ENCODE assay signal across 16 cellular contexts in genomic region chr5:134784946-134785620, GRCh38. TPM values are rescaled to one million over a fixed set of nuclear protein-coding genes. Genes with fewer than 3 reads are reported as not detected.
DNase-seq lines count a peak whose midpoint lies in the region; ATAC-seq, FAIRE-seq and TF ChIP-seq lines count a peak whose summit lies in the region.
"Had no signal": no experiment of that assay in that cellular context is flagged by ENCODE, and none has a peak within 500 bp of the region (broad histone marks: within the 10 kb centered on the region; RNA-seq: fewer than 3 reads in every experiment).

No MANE protein-coding gene starts in this region.

- no peaks in the 10 kb centered on the region for H3K23me2 ChIP-seq in H1 (ENCODE audit: low read depth, low read length)

- no peak for ATAC-seq in HG02885 (IDR thresholded peaks at IDR 0.05; ENCODE audit: poor library complexity, unreplicated experiment)
- ATAC-seq: esophagus mucosa had no signal

- no peak overlapping the region for H2BK5ac ChIP-seq in H1 (ENCODE audit: low read depth, low read length)

- 95% methylated on average over 3 of the region's 3 CpGs; no CpG with 5 or more reads in 1 of the 2 experiments for WGBS in H1 (ENCODE audit: extremely low coverage in 1 of 2, insufficient coverage in 1 of 2, insufficient read length in 1 of 2, insufficient replicate concordance in 2 of 2, low coverage in 1 of 2, low lambda C conversion rate in 2 of 2, missing lambda C conversion rate in 1 of 2), 2 experiments

- TF ChIP-seq RAD21 in H1 (IDR thresholded peaks at IDR 0.05 in 1 of 2, conservative IDR thresholded peaks at IDR 0.05 in 1 of 2; ENCODE audit: low read depth in 2 of 2, low read length in 2 of 2) = no peak

- H2BK15ac ChIP-seq in H1 (ENCODE audit: low read length) = no peak overlapping the region

- DNase-seq in GM04504 (ENCODE audit: low read depth) = peak; percentile 37
- peak; percentile 76 for DNase-seq in M059J (ENCODE audit: low read depth)
- peak; percentile 3 to 5 for DNase-seq in H1 (ENCODE audit: low read depth in 1 of 2, low spot score in 2 of 2)
- DNase-seq in myocyte (ENCODE audit: low read depth) = peak; percentile 17
- DNase-seq in RPMI8226 = no peak
- DNase-seq in COR-L47 (lab: John Stamatoyannopoulos, UW) = no peak
- DNase-seq: activated CD4-positive, alpha-beta T cell treated with anti-CD3 and anti-CD28 coated beads, Interleukin-2, amount 50 U/mL, for 48 hours; activated gamma-delta T cell treated with Interleukin-2 at 50 U/mL for 16 hours; cerebellar nuclear complex; NCI-H1436 treated with DMSO at 0.1 percent for 48 hours; NCI-H524; ovary; Peyer's patch had no signal

- FAIRE-seq in H1 (lab: Jason Lieb, UNC) = no peak

- no peak overlapping the region for H2AK5ac ChIP-seq in H1 (ENCODE audit: low read depth, low read length)

- H4K91ac ChIP-seq in H1 (replicated peaks; ENCODE audit: insufficient read length, low read length) = no peak overlapping the region

- no peak overlapping the region for H3K23ac ChIP-seq in H1 (ENCODE audit: insufficient read length)

- no peaks in the 10 kb centered on the region for H3K79me2 ChIP-seq in H1 (ENCODE audit: control insufficient read depth in 1 of 2, insufficient read depth in 2 of 2, low read length in 2 of 2)

- no peak for TF ChIP-seq CTCF in H1 (IDR thresholded peaks at IDR 0.05; ENCODE audit: control extremely low read depth in 1 of 3, insufficient read depth in 1 of 3, low read depth in 1 of 3, low read length in 3 of 3)

- H3K4ac ChIP-seq in H1 (replicated peaks; ENCODE audit: insufficient read length, low read depth, low read length) = no peak overlapping the region

- H3K79me1 ChIP-seq in H1 (ENCODE audit: low read depth, low read length) = no peaks in the 10 kb centered on the region

- H3K4me1 ChIP-seq in H1 (replicated peaks in 1 of 4; ENCODE audit: control insufficient read depth in 3 of 4, insufficient read depth in 4 of 4, low read length in 3 of 4) = peaks cover 0 to 2% (median 0%) of the 10 kb centered on the region in 4 experiments; a peak in 2 of 7 replicates
- H3K4me1 ChIP-seq: Peyer's patch, suprapubic skin had no signal

- no peak overlapping the region for H3K27ac ChIP-seq in H1 (ENCODE audit: low read depth, low read length)
- H3K27ac ChIP-seq: ovary, Peyer's patch, suprapubic skin had no signal

- H3K36me3 ChIP-seq in H1 (ENCODE audit: control insufficient read depth in 2 of 4, insufficient read depth in 4 of 4, low read length in 3 of 4) = peaks cover 24 to 87% (median 61%) of the 10 kb centered on the region in 4 experiments
- H3K36me3 ChIP-seq: ovary had no signal

- no peak overlapping the region for H2BK12ac ChIP-seq in H1 (ENCODE audit: low read depth, low read length)

- H4K20me1 ChIP-seq in H1 (replicated peaks in 1 of 2; ENCODE audit: control insufficient read depth in 1 of 2, insufficient read depth in 2 of 2, low read length in 2 of 2) = peaks cover 0 to 1% of the 10 kb centered on the region in 2 experiments

- no peak overlapping the region for H2BK20ac ChIP-seq in H1 (ENCODE audit: low read length)

- H4K5ac ChIP-seq in H1 (ENCODE audit: insufficient read length, low read depth, low read length) = no peak overlapping the region

- no peak overlapping the region for H3K18ac ChIP-seq in H1 (ENCODE audit: extremely low read depth, low read length)

- TF ChIP-seq POLR2A in H1 (IDR thresholded peaks at IDR 0.05; ENCODE audit: control extremely low read depth in 1 of 2, low read depth in 2 of 2, low read length in 2 of 2) = no peak

- peak overlapping the region in 1 of 4 experiments; percentile 28; a peak in 2 of 7 replicates for H3K9ac ChIP-seq in H1 (replicated peaks in 1 of 4; ENCODE audit: extremely low read depth in 1 of 4, low read depth in 3 of 4, low read length in 3 of 4)

- CTCF ChIA-PET in H1 (lab: Charles Lee; ENCODE audit: partially characterized antibody) = interaction anchor here (1.3 kb wide), 1 partner anchor 119 kb away, joined by 3 read pairs; no protein-coding TSS in a partner anchor

- no peak overlapping the region for H2AFZ ChIP-seq in H1 (ENCODE audit: low read length)

- no peak overlapping the region for H3K4me2 ChIP-seq in H1 (ENCODE audit: insufficient read depth in 1 of 2, low read depth in 2 of 2, low read length in 2 of 2)

- POLR2A ChIA-PET in H1 (lab: Charles Lee; ENCODE audit: partially characterized antibody) = interaction anchor here (0.6 to 0.9 kb wide), 3 partner anchors 14 to 47 kb away, joined by 3 read pairs; partner anchors contain the start of gene CAMLG

- H3K9me3 ChIP-seq in H1 (ENCODE audit: insufficient read depth in 2 of 2, low read depth in 1 of 2, low read length in 1 of 2) = no peaks in the 10 kb centered on the region
- H3K9me3 ChIP-seq: ovary, Peyer's patch, suprapubic skin had no signal

- H3K14ac ChIP-seq in H1 (ENCODE audit: insufficient read length) = no peak overlapping the region

- H3K27me3 ChIP-seq in H1 (replicated peaks in 1 of 4; ENCODE audit: control insufficient read depth in 3 of 4, extremely low read depth in 1 of 4, insufficient read depth in 3 of 4, low read length in 3 of 4) = no peaks in the 10 kb centered on the region
- H3K27me3 ChIP-seq: ovary, Peyer's patch, suprapubic skin had no signal

- no peak for TF ChIP-seq EP300 in H1 (IDR thresholded peaks at IDR 0.05; ENCODE audit: borderline replicate concordance in 1 of 2, low read depth in 2 of 2, low read length in 2 of 2)

- H4K8ac ChIP-seq in H1 (ENCODE audit: extremely low read depth, insufficient read depth, low read length) = no peak overlapping the region

- 0 out of 8 replicates have a peak overlapping the region, but pooled peaks of 1 of the 4 experiments have one; percentile 3 for H3K4me3 ChIP-seq in H1 (ENCODE audit: extremely low read depth in 1 of 4, insufficient read depth in 2 of 4, low read depth in 3 of 4, low read length in 4 of 4)
- H3K4me3 ChIP-seq: ovary, Peyer's patch, suprapubic skin had no signal

- H3K56ac ChIP-seq in H1 (replicated peaks; ENCODE audit: insufficient read length, low read depth, low read length) = no peak overlapping the region

- H2BK120ac ChIP-seq in H1 (replicated peaks; ENCODE audit: low read depth, low read length) = no peak overlapping the region

TF ChIP-seq in H1, 55 proteins besides CTCF, POLR2A, EP300 and RAD21:
- TF ChIP-seq CHD2 (IDR thresholded peaks at IDR 0.05; ENCODE audit: low read length) = no peak
- TF ChIP-seq KDM1A (IDR thresholded peaks at IDR 0.05; ENCODE audit: borderline replicate concordance, low read length) = no peak
- no peak for TF ChIP-seq HDAC6 (IDR thresholded peaks at IDR 0.05; ENCODE audit: low read depth, low read length)
- no peak for TF ChIP-seq SIX5 (IDR thresholded peaks at IDR 0.05; ENCODE audit: low read depth, low read length)
- TF ChIP-seq ASH2L (IDR thresholded peaks at IDR 0.05; ENCODE audit: low read length) = no peak
- TF ChIP-seq TAF7 (optimal IDR thresholded peaks at IDR 0.05; ENCODE audit: borderline replicate concordance, low read depth, low read length) = no peak
- TF ChIP-seq POLR2AphosphoS5 (IDR thresholded peaks at IDR 0.05; ENCODE audit: low read depth, low read length) = no peak

RNA-seq across cellular contexts. Expression of gene DDX46, which starts 26.5 kb away (rescaled TPM):
- total RNA-seq in M059J (2014; rRNA removed; shearing (Covaris generic)) = 25.7 and 29.0 TPM in 2 replicates
- 100.0 and 110 TPM in 2 replicates for total RNA-seq in H1 (2021; fragmentation: NEBNext Ultra II Directional; extraction: Animal tissue kit (Norgen Biotek cat#: 25700))
- 17.2 and 22.6 TPM in 2 replicates for polyA plus RNA-seq in H1 (2011; rRNA removed)
- 40.7 TPM for polyA plus RNA-seq in H1 (2011; cell fraction: cytosol; rRNA removed)
- polyA plus RNA-seq in H1 (2011; cell fraction: nucleus; rRNA removed) = 46.8 TPM
- 81.9 to 161 TPM (median 102 TPM) in 4 replicates for polyA plus RNA-seq in H1 (2012, experiment 1 of 2)
- 7.8 TPM for polyA plus RNA-seq in H1 (2012, experiment 2 of 2)
- 73.9 TPM for polyA plus RNA-seq in H1 (2013, experiment 1 of 2)
- 71.2 TPM for polyA plus RNA-seq in H1 (2013, experiment 2 of 2)
- polyA minus RNA-seq in H1 (2011; rRNA and poly(A)+ RNA removed) = 51.6 and 58.3 TPM in 2 replicates
- 45.9 TPM for polyA minus RNA-seq in H1 (2011; cell fraction: cytosol; rRNA and poly(A)+ RNA removed)
- 88.9 TPM for polyA minus RNA-seq in H1 (2011; cell fraction: nucleus; rRNA and poly(A)+ RNA removed)
- total RNA-seq in myocyte = 20.5 and 31.4 TPM in 2 replicates
- polyA plus RNA-seq in myocyte (2012) = 18.7 TPM

RNA-seq across cellular contexts. Expression of gene CAMLG, which starts 46.7 kb away (rescaled TPM):
- 18.1 and 25.4 TPM in 2 replicates for total RNA-seq in M059J (2014; rRNA removed; shearing (Covaris generic))
- total RNA-seq in H1 (2021; fragmentation: NEBNext Ultra II Directional; extraction: Animal tissue kit (Norgen Biotek cat#: 25700)) = 42.0 and 42.8 TPM in 2 replicates
- polyA plus RNA-seq in H1 (2011; rRNA removed) = 10.8 and 12.3 TPM in 2 replicates
- 22.0 TPM for polyA plus RNA-seq in H1 (2011; cell fraction: cytosol; rRNA removed)
- 8.5 TPM for polyA plus RNA-seq in H1 (2011; cell fraction: nucleus; rRNA removed)
- polyA plus RNA-seq in H1 (2012, experiment 1 of 2) = 31.2 to 45.1 TPM (median 33.4 TPM) in 4 replicates
- 11.7 TPM for polyA plus RNA-seq in H1 (2012, experiment 2 of 2)
- 64.5 TPM for polyA plus RNA-seq in H1 (2013, experiment 1 of 2)
- polyA plus RNA-seq in H1 (2013, experiment 2 of 2) = 70.0 TPM
- polyA minus RNA-seq in H1 (2011; rRNA and poly(A)+ RNA removed) = 3.8 and 6.3 TPM in 2 replicates
- polyA minus RNA-seq in H1 (2011; cell fraction: cytosol; rRNA and poly(A)+ RNA removed) = 12.3 TPM
- 10.9 TPM for polyA minus RNA-seq in H1 (2011; cell fraction: nucleus; rRNA and poly(A)+ RNA removed)
- 22.0 and 22.6 TPM in 2 replicates for total RNA-seq in myocyte
- 38.6 TPM for polyA plus RNA-seq in myocyte (2012)

Comparison
In these comparisons a context has a peak if more than half of its experiments do, and no peak if none do; other contexts are left out.
1. DNase-seq: peak in GM04504 (single experiment), M059J (single experiment), H1 (2 of 2) and myocyte (single experiment); none in RPMI8226 (single experiment) and COR-L47 (single experiment).